ENCODE assay signal across 17 cellular contexts in the genomic region with DNA sequence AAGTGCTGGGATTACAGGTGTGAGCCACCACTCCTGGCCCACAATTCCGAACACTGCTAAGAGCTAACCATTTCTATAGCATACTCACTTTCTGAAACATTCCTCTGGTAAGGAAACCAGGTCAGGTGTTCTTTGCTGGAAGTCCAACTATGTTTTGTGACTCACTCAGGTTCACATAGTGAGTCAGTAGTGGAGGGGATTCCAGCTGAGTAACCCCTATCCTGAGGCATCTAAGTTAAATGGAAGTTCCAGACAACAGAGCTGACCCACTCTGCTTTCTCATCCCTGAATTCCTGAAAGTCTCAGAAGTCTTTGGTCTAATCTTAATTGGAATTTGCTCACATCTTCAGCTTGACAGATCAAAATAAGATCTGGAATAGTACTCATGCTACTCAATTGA. TPM values are rescaled to one million over a fixed set of nuclear protein-coding genes. Genes with fewer than 3 reads are reported as not detected.
DNase-seq lines count a peak whose midpoint lies in the region; ATAC-seq, FAIRE-seq and TF ChIP-seq lines count a peak whose summit lies in the region.
"Had no signal": no experiment of that assay in that cellular context is flagged by ENCODE, and none has a peak within 500 bp of the region (broad histone marks: within the 10 kb centered on the region; RNA-seq: fewer than 3 reads in every experiment).

No MANE protein-coding gene starts in this region.

- no peak overlapping the region for H3K9ac ChIP-seq in SK-N-SH

- H3K4me3 ChIP-seq in SK-N-SH (ENCODE audit: low read depth in 2 of 2, low read length in 1 of 2) (no peak overlapping the region), RWPE2 (ENCODE audit: severe bottlenecking) (no peak overlapping the region), fibroblast of the aortic adventitia (ENCODE audit: low read depth, low read length) (no peak overlapping the region), skeletal muscle cell (ENCODE audit: low read depth, low read length) (no peak overlapping the region)
- H3K4me3 ChIP-seq: body of pancreas, hepatocyte had no signal

- 92% methylated on average over 1 of the region's 1 CpG for WGBS in SK-N-SH (ENCODE audit: low lambda C conversion rate)

- no peak for TF ChIP-seq EP300 in SK-N-SH (IDR thresholded peaks at IDR 0.05; ENCODE audit: borderline replicate concordance in 1 of 2, low read depth in 1 of 2, low read length in 1 of 2)

- TF ChIP-seq CTCF in SK-N-SH (IDR thresholded peaks at IDR 0.05) (no peak), RWPE2 (IDR thresholded peaks at IDR 0.05; ENCODE audit: poor library complexity, severe bottlenecking) (no peak), fibroblast of the aortic adventitia (IDR thresholded peaks at IDR 0.05; ENCODE audit: insufficient read depth, low read length) (no peak)

- H3K9me3 ChIP-seq in SK-N-SH: no peaks in the 10 kb centered on the region
- H3K9me3 ChIP-seq in RWPE2 (ENCODE audit: severe bottlenecking): no peaks in the 10 kb centered on the region
- H3K9me3 ChIP-seq: body of pancreas had no signal

- CTCF ChIA-PET in SK-N-SH (lab: Yijun Ruan, JAX): interaction anchor here (2.9 kb wide), 1 partner anchor 10 kb away, joined by 11 read pairs; no protein-coding TSS in a partner anchor

- H3K9me2 ChIP-seq in SK-N-SH: no peaks in the 10 kb centered on the region

- H4K20me1 ChIP-seq in SK-N-SH (ENCODE audit: insufficient read depth): peaks cover 5% of the 10 kb centered on the region; the same call in 1 of the 2 replicates

- H3K4me1 ChIP-seq in SK-N-SH (ENCODE audit: control insufficient read depth in 1 of 2, insufficient read depth in 2 of 2, low read depth in 1 of 2, low read length in 1 of 2) (no peaks in the 10 kb centered on the region; a peak in 1 of 4 replicates), RWPE2 (ENCODE audit: insufficient read depth, poor library complexity, severe bottlenecking) (peaks cover 11% of the 10 kb centered on the region)
- H3K4me1 ChIP-seq: body of pancreas had no signal

- TF ChIP-seq RAD21 in SK-N-SH (IDR thresholded peaks at IDR 0.05; ENCODE audit: low read length): no peak

- ATAC-seq in SK-N-SH treated with all-trans-retinoic acid at 6 μM for 48 hours: no peak
- ATAC-seq in RWPE2 (ENCODE audit: low read depth): peak; percentile 94
- ATAC-seq: body of pancreas had no signal

- POLR2A ChIA-PET in SK-N-SH (lab: Yijun Ruan, JAX): no interaction called here

- H3K27me3 ChIP-seq in SK-N-SH (ENCODE audit: insufficient read depth): no peaks in the 10 kb centered on the region
- no peaks in the 10 kb centered on the region for H3K27me3 ChIP-seq in RWPE2 (ENCODE audit: insufficient read depth, poor library complexity, severe bottlenecking)
- H3K27me3 ChIP-seq: body of pancreas, hepatocyte had no signal

- FAIRE-seq in frontal cortex (lab: Jason Lieb, UNC): no peak

- H3F3A ChIP-seq in SK-N-SH (replicated peaks; ENCODE audit: insufficient read depth): no peaks in the 10 kb centered on the region

- no peaks in the 10 kb centered on the region for H3K79me2 ChIP-seq in SK-N-SH (ENCODE audit: insufficient read depth)
- H3K79me2 ChIP-seq: hepatocyte had no signal

- no peak overlapping the region for H2AFZ ChIP-seq in SK-N-SH (ENCODE audit: low read depth)
- H2AFZ ChIP-seq: hepatocyte had no signal

- DNase-seq in SK-N-SH (no peak), RWPE2 (ENCODE audit: low spot score) (no peak), fibroblast of the aortic adventitia (ENCODE audit: low read depth) (peak; percentile 27), skeletal muscle cell (ENCODE audit: low read depth) (peak; percentile 9), NAMALWA (ENCODE audit: low spot score) (no peak), frontal cortex (ENCODE audit: low spot score in 2 of 2) (no peak), HuH-7.5 (ENCODE audit: low spot score) (no peak)
- DNase-seq: activated T-cell treated with anti-CD3 and anti-CD28 coated beads, Interleukin-2, amount 50 U/mL, for 48 hours; body of pancreas; Calu3; NCI-H2171 treated with DMSO at 0.1 percent for 48 hours; nucleus accumbens; T-helper 1 cell had no signal

- no peak overlapping the region for H3K4me2 ChIP-seq in SK-N-SH
- H3K4me2 ChIP-seq: hepatocyte had no signal

- peaks cover 40 to 69% of the 10 kb centered on the region in 2 experiments for H3K36me3 ChIP-seq in SK-N-SH (replicated peaks in 1 of 2; ENCODE audit: control insufficient read depth in 1 of 2, insufficient read depth in 2 of 2, low read length in 1 of 2)
- H3K36me3 ChIP-seq in RWPE2 (ENCODE audit: low read depth): peaks cover 63% of the 10 kb centered on the region

- no peak overlapping the region for H3K27ac ChIP-seq in SK-N-SH (ENCODE audit: low read depth in 2 of 2, low read length in 1 of 2)
- peak overlapping the region; percentile 43 for H3K27ac ChIP-seq in RWPE2 (ENCODE audit: poor library complexity, severe bottlenecking)
- H3K27ac ChIP-seq: 22Rv1, body of pancreas, hepatocyte had no signal

TF ChIP-seq in SK-N-SH, 30 proteins besides CTCF, POLR2A, EP300 and RAD21:
- TF ChIP-seq RXRA (IDR thresholded peaks at IDR 0.05; ENCODE audit: borderline replicate concordance, low read depth) (no peak), FOSL2 (IDR thresholded peaks at IDR 0.05; ENCODE audit: borderline replicate concordance, low read depth) (peak; percentile 36; the same call in 1 of the 2 replicates)
- TF ChIP-seq, protein P1, sequence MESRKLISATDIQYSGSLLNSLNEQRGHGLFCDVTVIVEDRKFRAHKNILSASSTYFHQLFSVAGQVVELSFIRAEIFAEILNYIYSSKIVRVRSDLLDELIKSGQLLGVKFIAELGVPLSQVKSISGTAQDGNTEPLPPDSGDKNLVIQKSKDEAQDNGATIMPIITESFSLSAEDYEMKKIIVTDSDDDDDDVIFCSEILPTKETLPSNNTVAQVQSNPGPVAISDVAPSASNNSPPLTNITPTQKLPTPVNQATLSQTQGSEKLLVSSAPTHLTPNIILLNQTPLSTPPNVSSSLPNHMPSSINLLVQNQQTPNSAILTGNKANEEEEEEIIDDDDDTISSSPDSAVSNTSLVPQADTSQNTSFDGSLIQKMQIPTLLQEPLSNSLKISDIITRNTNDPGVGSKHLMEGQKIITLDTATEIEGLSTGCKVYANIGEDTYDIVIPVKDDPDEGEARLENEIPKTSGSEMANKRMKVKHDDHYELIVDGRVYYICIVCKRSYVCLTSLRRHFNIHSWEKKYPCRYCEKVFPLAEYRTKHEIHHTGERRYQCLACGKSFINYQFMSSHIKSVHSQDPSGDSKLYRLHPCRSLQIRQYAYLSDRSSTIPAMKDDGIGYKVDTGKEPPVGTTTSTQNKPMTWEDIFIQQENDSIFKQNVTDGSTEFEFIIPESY (IDR thresholded peaks at IDR 0.05; ENCODE audit: borderline replicate concordance, low read depth): no peak

TF ChIP-seq in SK-N-SH treated with all-trans-retinoic acid at 6 μM for 48 hours, 23 proteins besides CTCF, POLR2A, EP300 and RAD21:
- TF ChIP-seq CSDC2 (CRISPR knock-in tag; IDR thresholded peaks at IDR 0.05) (no peak), TOX (CRISPR knock-in tag; IDR thresholded peaks at IDR 0.05; ENCODE audit: borderline replicate concordance) (no peak), ZFP3 (CRISPR knock-in tag; IDR thresholded peaks at IDR 0.05) (no peak), ZFP30 (CRISPR knock-in tag; IDR thresholded peaks at IDR 0.05) (no peak), BACH2 (CRISPR knock-in tag; IDR thresholded peaks at IDR 0.05; ENCODE audit: borderline replicate concordance) (no peak), ESRRG (CRISPR knock-in tag; IDR thresholded peaks at IDR 0.05) (no peak), PPARA (CRISPR knock-in tag; IDR thresholded peaks at IDR 0.05; ENCODE audit: borderline replicate concordance) (no peak), ZNF8 (CRISPR knock-in tag; IDR thresholded peaks at IDR 0.05) (no peak), ARNTL (CRISPR knock-in tag; IDR thresholded peaks at IDR 0.05; ENCODE audit: borderline replicate concordance, low read depth) (no peak), ZNF70 (CRISPR knock-in tag; IDR thresholded peaks at IDR 0.05) (no peak)
- TF ChIP-seq, protein P2, sequence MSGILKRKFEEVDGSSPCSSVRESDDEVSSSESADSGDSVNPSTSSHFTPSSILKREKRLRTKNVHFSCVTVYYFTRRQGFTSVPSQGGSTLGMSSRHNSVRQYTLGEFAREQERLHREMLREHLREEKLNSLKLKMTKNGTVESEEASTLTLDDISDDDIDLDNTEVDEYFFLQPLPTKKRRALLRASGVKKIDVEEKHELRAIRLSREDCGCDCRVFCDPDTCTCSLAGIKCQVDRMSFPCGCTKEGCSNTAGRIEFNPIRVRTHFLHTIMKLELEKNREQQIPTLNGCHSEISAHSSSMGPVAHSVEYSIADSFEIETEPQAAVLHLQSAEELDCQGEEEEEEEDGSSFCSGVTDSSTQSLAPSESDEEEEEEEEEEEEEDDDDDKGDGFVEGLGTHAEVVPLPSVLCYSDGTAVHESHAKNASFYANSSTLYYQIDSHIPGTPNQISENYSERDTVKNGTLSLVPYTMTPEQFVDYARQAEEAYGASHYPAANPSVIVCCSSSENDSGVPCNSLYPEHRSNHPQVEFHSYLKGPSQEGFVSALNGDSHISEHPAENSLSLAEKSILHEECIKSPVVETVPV (CRISPR knock-in tag; IDR thresholded peaks at IDR 0.05): no peak

RNA-seq across cellular contexts. Expression of gene CHRNA10, which starts 3.0 kb away (rescaled TPM):
- polyA plus RNA-seq in SK-N-SH (2012; rRNA removed): 1.1 TPM in 2 replicates
- polyA plus RNA-seq in SK-N-SH (2012; cell fraction: cytosol; rRNA removed): 0.21 and 0.37 TPM in 2 replicates
- 6.0 and 6.3 TPM in 2 replicates for polyA plus RNA-seq in SK-N-SH (2012; cell fraction: nucleus; rRNA removed)
- 0.57 and 1.1 TPM in 2 replicates for total RNA-seq in fibroblast of the aortic adventitia (ENCODE audit: low replicate concordance)
- total RNA-seq in frontal cortex: 0.41 TPM
- total RNA-seq: hepatocyte had no signal

RNA-seq across cellular contexts. Expression of gene ART1, which starts 29.3 kb away (rescaled TPM):
- not detected in 2 replicates for polyA plus RNA-seq in SK-N-SH (2012; rRNA removed)
- polyA plus RNA-seq in SK-N-SH (2012; cell fraction: cytosol; rRNA removed): not detected in 2 replicates
- not detected in 2 replicates for polyA plus RNA-seq in SK-N-SH (2012; cell fraction: nucleus; rRNA removed)
- total RNA-seq in fibroblast of the aortic adventitia (ENCODE audit: low replicate concordance) (not detected in 2 replicates), frontal cortex (not detected)
- total RNA-seq: body of pancreas, Calu3, hepatocyte, lower leg skin had no signal
- polyA plus RNA-seq: hepatocyte had no signal

RNA-seq across cellular contexts. Expression of gene ART5, which starts 32.4 kb away (rescaled TPM):
- 0.58 and 0.59 TPM in 2 replicates for polyA plus RNA-seq in SK-N-SH (2012; rRNA removed)
- polyA plus RNA-seq in SK-N-SH (2012; cell fraction: cytosol; rRNA removed): 0.17 and 0.46 TPM in 2 replicates
- polyA plus RNA-seq in SK-N-SH (2012; cell fraction: nucleus; rRNA removed): 0.60 and 0.63 TPM in 2 replicates
- 0.81 and 3.4 TPM in 2 replicates for total RNA-seq in fibroblast of the aortic adventitia (ENCODE audit: low replicate concordance)
- total RNA-seq in frontal cortex: not detected
- total RNA-seq: body of pancreas, Calu3 had no signal

Comparison
In these comparisons a context has a peak if more than half of its experiments do, and no peak if none do; other contexts are left out.
1. DNase-seq: peak in fibroblast of the aortic adventitia (single experiment) and skeletal muscle cell (single experiment); none in SK-N-SH (single experiment), RWPE2 (single experiment), NAMALWA (single experiment), frontal cortex (0 of 2) and HuH-7.5 (single experiment).